Comparison of ENCODE assay signal across 8 cellular contexts in genomic region chr2:211035548-211036185, GRCh38.
DNase-seq lines count a peak whose midpoint lies in the region; ATAC-seq and TF ChIP-seq lines count a peak whose summit lies in the region.

No MANE protein-coding gene starts in this region.

- H3K4me1 Mint-ChIP-seq in Calu3 (ENCODE audit: low read depth, unreplicated experiment): peaks cover 10% of the 10 kb centered on the region
- no peaks in the 10 kb centered on the region for H3K4me1 Mint-ChIP-seq in activated T-helper 1 cell treated with anti-CD3 and anti-CD28 coated beads, Interleukin-12 subunit alpha, Interleukin-12 subunit beta, Interleukin-2, Interleukin-4 antibody, amounts not matched to agents 30 ng/mL and 10 ng/mL and 1 ng/mL, durations not matched to agents 14 hours and 24 hours and 36 hours (ENCODE audit: low read depth)

- H3K36me3 Mint-ChIP-seq in Calu3 (ENCODE audit: insufficient read depth, unreplicated experiment): no peaks in the 10 kb centered on the region
- no peaks in the 10 kb centered on the region for H3K36me3 Mint-ChIP-seq in activated T-helper 1 cell treated with anti-CD3 and anti-CD28 coated beads, Interleukin-12 subunit alpha, Interleukin-12 subunit beta, Interleukin-2, Interleukin-4 antibody, amounts not matched to agents 30 ng/mL and 10 ng/mL and 1 ng/mL, durations not matched to agents 14 hours and 24 hours and 36 hours (ENCODE audit: low read depth)

- intact Hi-C loops in Calu3 (cut with micrococcal nuclease; ENCODE audit: unreplicated experiment): loop anchor here (1.0 to 10.0 kb wide), 5 partner anchors 372 to 1512 kb away; no protein-coding TSS in a partner anchor
- intact Hi-C loops in activated T-helper 1 cell treated with anti-CD3 and anti-CD28 coated beads, Interleukin-12 subunit alpha, Interleukin-12 subunit beta, Interleukin-2, Interleukin-4 antibody, amounts not matched to agents 30 ng/mL and 10 ng/mL and 1 ng/mL, durations not matched to agents 14 hours and 24 hours and 36 hours (cut with micrococcal nuclease): loop anchor here (1.0 to 2.0 kb wide), 2 partner anchors 418 to 591 kb away; no protein-coding TSS in a partner anchor

- BruUV-seq in Calu3 (replicated peaks; lab: Mats Ljungman, UMichigan): no TSS peak

- no peak overlapping the region for H3K27ac Mint-ChIP-seq in Calu3 (ENCODE audit: unreplicated experiment)
- H3K27ac Mint-ChIP-seq in activated T-helper 1 cell treated with anti-CD3 and anti-CD28 coated beads, Interleukin-12 subunit alpha, Interleukin-12 subunit beta, Interleukin-2, Interleukin-4 antibody, amounts not matched to agents 30 ng/mL and 10 ng/mL and 1 ng/mL, durations not matched to agents 14 hours and 24 hours and 36 hours: no peak overlapping the region

- CTCF ChIA-PET in Calu3 (lab: Charles Lee): interaction anchor here (1.0 kb wide), 1 partner anchor 533 kb away, joined by 4 read pairs; no protein-coding TSS in a partner anchor

- TF ChIP-seq CTCF in Calu3 (IDR thresholded peaks at IDR 0.05; ENCODE audit: unreplicated experiment): peak; percentile 49

- no peak overlapping the region for H3K4me3 Mint-ChIP-seq in Calu3 (ENCODE audit: low read depth, unreplicated experiment)
- no peak overlapping the region for H3K4me3 Mint-ChIP-seq in activated T-helper 1 cell treated with anti-CD3 and anti-CD28 coated beads, Interleukin-12 subunit alpha, Interleukin-12 subunit beta, Interleukin-2, Interleukin-4 antibody, amounts not matched to agents 30 ng/mL and 10 ng/mL and 1 ng/mL, durations not matched to agents 14 hours and 24 hours and 36 hours

- ATAC-seq in GM21367 (IDR thresholded peaks at IDR 0.05; ENCODE audit: unreplicated experiment) (peak; percentile 62), HG02973 (IDR thresholded peaks at IDR 0.05; ENCODE audit: unreplicated experiment) (no peak)

- H3K9me3 Mint-ChIP-seq in Calu3 (ENCODE audit: low read depth, unreplicated experiment): no peaks in the 10 kb centered on the region
- no peaks in the 10 kb centered on the region for H3K9me3 Mint-ChIP-seq in activated T-helper 1 cell treated with anti-CD3 and anti-CD28 coated beads, Interleukin-12 subunit alpha, Interleukin-12 subunit beta, Interleukin-2, Interleukin-4 antibody, amounts not matched to agents 30 ng/mL and 10 ng/mL and 1 ng/mL, durations not matched to agents 14 hours and 24 hours and 36 hours

- DNase-seq in Calu3: peak; percentile 26
- DNase-seq in M059J (ENCODE audit: low read depth): peak; percentile 3
- peak; percentile 26 for DNase-seq in dermis blood vessel endothelial cell
- peak; percentile 85 for DNase-seq in pons (ENCODE audit: low spot score)
- DNase-seq in COR-L47 (lab: John Stamatoyannopoulos, UW): no peak
- DNase-seq in activated T-helper 1 cell treated with anti-CD3 and anti-CD28 coated beads, Interleukin-12 subunit alpha, Interleukin-12 subunit beta, Interleukin-2, Interleukin-4 antibody, amounts not matched to agents 30 ng/mL and 10 ng/mL and 1 ng/mL, durations not matched to agents 14 hours and 24 hours and 36 hours (ENCODE audit: low spot score): no peak

- no peaks in the 10 kb centered on the region for H3K27me3 Mint-ChIP-seq in Calu3 (ENCODE audit: unreplicated experiment)
- H3K27me3 Mint-ChIP-seq in activated T-helper 1 cell treated with anti-CD3 and anti-CD28 coated beads, Interleukin-12 subunit alpha, Interleukin-12 subunit beta, Interleukin-2, Interleukin-4 antibody, amounts not matched to agents 30 ng/mL and 10 ng/mL and 1 ng/mL, durations not matched to agents 14 hours and 24 hours and 36 hours (ENCODE audit: insufficient read depth): no peaks in the 10 kb centered on the region

Comparison
In these comparisons a context has a peak if more than half of its experiments do, and no peak if none do; other contexts are left out.
1. DNase-seq: peak in Calu3 (single experiment), M059J (single experiment), dermis blood vessel endothelial cell (single experiment) and pons (single experiment); none in COR-L47 (single experiment) and activated T-helper 1 cell treated with anti-CD3 and anti-CD28 coated beads, Interleukin-12 subunit alpha, Interleukin-12 subunit beta, Interleukin-2, Interleukin-4 antibody, amounts not matched to agents 30 ng/mL and 10 ng/mL and 1 ng/mL, durations not matched to agents 14 hours and 24 hours and 36 hours (single experiment).